Comparison of ENCODE assay signal across 4 cellular contexts in genomic region chr21:9830801-9831200, GRCh38.
DNase-seq lines count a peak whose midpoint lies in the region; TF ChIP-seq lines count a peak whose summit lies in the region.
"Not testable (repeated sequence)": the region's sequence is repeated elsewhere in the genome, so short reads cannot be mapped to it uniquely, and the experiment has no call there.

No MANE protein-coding gene starts in this region.

- POLR2A ChIA-PET in SK-N-SH (lab: Yijun Ruan, JAX) = not testable (repeated sequence)

- no CpG with 5 or more reads among the region's 32 CpGs for WGBS in SK-N-SH (ENCODE audit: low lambda C conversion rate)

- H3K9me3 Mint-ChIP-seq in CD14-positive monocyte = not testable (repeated sequence)

- not testable (repeated sequence) for H3K27ac Mint-ChIP-seq in CD14-positive monocyte

- H3K4me3 Mint-ChIP-seq in CD14-positive monocyte = not testable (repeated sequence)

- H3K9me2 ChIP-seq in SK-N-SH = not testable (repeated sequence)

- not testable (repeated sequence) for TF ChIP-seq EP300 in SK-N-SH (IDR thresholded peaks at IDR 0.05; ENCODE audit: borderline replicate concordance in 1 of 2, low read depth in 1 of 2, low read length in 1 of 2)

- not testable (repeated sequence) for H3K27me3 ChIP-seq in SK-N-SH (ENCODE audit: insufficient read depth)

- CTCF ChIA-PET in SK-N-SH (lab: Yijun Ruan, JAX) = not testable (repeated sequence)

- DNase-seq in CD14-positive monocyte (ENCODE audit: low spot score) (peak; percentile 18), RPMI8226 (peak; percentile 50), posterior vena cava (ENCODE audit: low spot score) (peak; percentile 60)
- not testable (repeated sequence) for DNase-seq in SK-N-SH

- H3K36me3 ChIP-seq in SK-N-SH (replicated peaks in 1 of 2; ENCODE audit: control insufficient read depth in 1 of 2, insufficient read depth in 2 of 2, low read length in 1 of 2) = not testable (repeated sequence)

- intact Hi-C loops in CD14-positive monocyte (cut with micrococcal nuclease); posterior vena cava (cut with DNase I): not testable (repeated sequence)

- not testable (repeated sequence) for H3K9ac ChIP-seq in SK-N-SH

- not testable (repeated sequence) for H2AFZ ChIP-seq in SK-N-SH (ENCODE audit: low read depth)

- H3K4me2 ChIP-seq in SK-N-SH = peak overlapping the region; percentile 62; the same call in 1 of the 2 replicates

- not testable (repeated sequence) for H3K36me3 Mint-ChIP-seq in CD14-positive monocyte

- not testable (repeated sequence) for H3K4me1 Mint-ChIP-seq in CD14-positive monocyte

- H3K27ac ChIP-seq in SK-N-SH (ENCODE audit: low read depth in 2 of 2, low read length in 1 of 2) = not testable (repeated sequence)

- TF ChIP-seq RAD21 in SK-N-SH (IDR thresholded peaks at IDR 0.05; ENCODE audit: low read length) = not testable (repeated sequence)

- TF ChIP-seq CTCF in CD14-positive monocyte (IDR thresholded peaks at IDR 0.05); SK-N-SH (IDR thresholded peaks at IDR 0.05): not testable (repeated sequence)

- not testable (repeated sequence) for H3K9me3 ChIP-seq in SK-N-SH

- not testable (repeated sequence) for H3K27me3 Mint-ChIP-seq in CD14-positive monocyte (ENCODE audit: low read depth in 3 of 3)

- not testable (repeated sequence) for H3K79me2 ChIP-seq in SK-N-SH (ENCODE audit: insufficient read depth)

- not testable (repeated sequence) for H3F3A ChIP-seq in SK-N-SH (replicated peaks; ENCODE audit: insufficient read depth)

- H4K20me1 ChIP-seq in SK-N-SH (ENCODE audit: insufficient read depth) = not testable (repeated sequence)

- H3K4me3 ChIP-seq in SK-N-SH (ENCODE audit: low read depth in 2 of 2, low read length in 1 of 2) = not testable (repeated sequence)

- H3K4me1 ChIP-seq in SK-N-SH (ENCODE audit: control insufficient read depth in 1 of 2, insufficient read depth in 2 of 2, low read depth in 1 of 2, low read length in 1 of 2) = not testable (repeated sequence)

TF ChIP-seq in SK-N-SH, 30 proteins besides CTCF, POLR2A, EP300 and RAD21:
- TF ChIP-seq NRF1 (IDR thresholded peaks at IDR 0.05; ENCODE audit: low read depth, low read length) = peak; percentile 54
